Comparison of ENCODE assay signal across 21 cellular contexts in the genomic region with DNA sequence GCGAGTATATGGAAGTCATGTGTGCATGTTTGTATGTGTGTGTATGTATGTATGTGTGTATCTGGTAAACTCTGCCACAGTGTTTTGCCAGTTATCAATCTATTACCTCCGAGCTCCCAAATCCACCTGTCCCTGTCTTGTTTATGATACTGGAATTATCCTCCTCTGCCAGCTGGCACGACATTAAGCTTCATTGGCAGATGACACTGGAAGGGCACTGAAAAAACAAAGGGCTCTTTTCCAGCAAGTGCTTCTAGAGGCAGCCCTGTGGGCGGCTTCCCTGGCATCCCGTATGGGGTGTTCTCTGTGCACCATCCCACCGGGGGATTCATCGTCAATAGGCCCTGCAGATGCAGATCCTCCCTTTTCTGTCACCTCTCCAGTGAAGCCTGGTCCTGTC.
"Had no signal": no experiment of that assay in that cellular context is flagged by ENCODE, and none has a peak within 500 bp of the region (broad histone marks: within the 10 kb centered on the region; RNA-seq: fewer than 3 reads in every experiment).

No MANE protein-coding gene starts in this region.

- H3K9me3 ChIP-seq: gastrocnemius medialis, heart left ventricle, left ventricle myocardium inferior, thyroid gland had no signal

- H3K36me3 ChIP-seq: brain microvascular endothelial cell, gastrocnemius medialis, heart left ventricle, left ventricle myocardium inferior, thyroid gland had no signal

- H3K27ac ChIP-seq: brain microvascular endothelial cell, gastrocnemius medialis, heart left ventricle, left ventricle myocardium inferior, thyroid gland had no signal

- H3K4me1 ChIP-seq: gastrocnemius medialis, heart left ventricle, left ventricle myocardium inferior, thyroid gland had no signal

- DNase-seq: activated B cell treated with CpG ODN at 0.5 μM for 24 hours; activated CD4-positive, alpha-beta T cell treated with anti-CD3 and anti-CD28 coated beads, Interleukin-2, amount 50 U/mL, for 1 hour; activated CD8-positive, alpha-beta memory T cell treated with anti-CD3 and anti-CD28 coated beads, Interleukin-2, amount 50 U/mL, for 4 hours; activated effector memory CD4-positive, alpha-beta T cell treated with anti-CD3 and anti-CD28 coated beads, Interleukin-2, amount 50 U/mL, for 16 hours; activated naive CD4-positive, alpha-beta T cell treated with anti-CD3 and anti-CD28 coated beads, Interleukin-2, amount 50 U/mL, for 16 hours; activated T-cell treated with anti-CD3 and anti-CD28 coated beads, Interleukin-2, amount 50 U/mL, for 4 hours; aorta; brain microvascular endothelial cell; cortex of kidney; gastrocnemius medialis; heart left ventricle; left ventricle myocardium inferior; mammary epithelial cell; midbrain; nephron progenitor cell; retina; stimulated activated CD4-positive, alpha-beta T cell treated with anti-CD3 and anti-CD28 coated beads, Interleukin-12 subunit alpha, Interleukin-12 subunit beta, amount 100 ng/mL, for 4 hours; stimulated activated CD4-positive, alpha-beta T cell treated with anti-CD3 and anti-CD28 coated beads, Interleukin-2, amount 100 ng/mL, for 24 hours; stimulated activated naive CD4-positive, alpha-beta T cell treated with Interleukin-2 at 50 U/mL for 16 hours; T-helper 9 cell; thyroid gland had no signal

- H3K27me3 ChIP-seq: brain microvascular endothelial cell, thyroid gland had no signal

- ATAC-seq: activated T-cell treated with anti-CD3 and anti-CD28 coated beads, Interleukin-2, amount 50 U/mL, for 4 hours; gastrocnemius medialis; heart left ventricle had no signal

- H3K4me3 ChIP-seq: gastrocnemius medialis, heart left ventricle, left ventricle myocardium inferior, thyroid gland had no signal
